ENCODE assay signal across 26 cellular contexts in genomic region chr17:51610155-51610554, GRCh38.
"Had no signal": no experiment of that assay in that cellular context is flagged by ENCODE, and none has a peak within 500 bp of the region (broad histone marks: within the 10 kb centered on the region; RNA-seq: fewer than 3 reads in every experiment).

No MANE protein-coding gene starts in this region.

- H3K4me3 ChIP-seq: coronary artery, esophagus muscularis mucosa, gastroesophageal sphincter, heart left ventricle, hepatocyte, left lung, pancreas, right lobe of liver, suprapubic skin, transverse colon, upper lobe of right lung, vagina had no signal

- H3K9me3 ChIP-seq: esophagus muscularis mucosa, gastroesophageal sphincter, heart left ventricle, left lung, neutrophil, pancreas, right lobe of liver, suprapubic skin, transverse colon, upper lobe of right lung, vagina had no signal

- H3K27ac Mint-ChIP-seq: mesothelial cell of epicardium; stimulated activated naive CD8-positive, alpha-beta T cell treated with anti-CD3 and anti-CD28 coated beads, Interleukin-15, amount 100 ng/mL, for 72 hours had no signal

- H3K27ac ChIP-seq: coronary artery, esophagus muscularis mucosa, foreskin keratinocyte, gastroesophageal sphincter, heart left ventricle, hepatocyte, left lung, neutrophil, pancreas, right lobe of liver, suprapubic skin, transverse colon, upper lobe of right lung, vagina had no signal

- H3K4me1 ChIP-seq: foreskin keratinocyte, gastroesophageal sphincter, left lung, pancreas, right lobe of liver, suprapubic skin, transverse colon, upper lobe of right lung, vagina had no signal

- H3K36me3 ChIP-seq: esophagus muscularis mucosa, gastroesophageal sphincter, heart left ventricle, left lung, neutrophil, pancreas, right lobe of liver, suprapubic skin, transverse colon, upper lobe of right lung, vagina had no signal

- ATAC-seq: foreskin keratinocyte; gastroesophageal sphincter; left lung; naive thymus-derived CD4-positive, alpha-beta T cell; pancreas; right lobe of liver; stimulated activated naive CD8-positive, alpha-beta T cell treated with anti-CD3 and anti-CD28 coated beads, Interleukin-15, amount 100 ng/mL, for 72 hours; upper lobe of right lung had no signal

- H3K36me3 Mint-ChIP-seq: mesothelial cell of epicardium; naive thymus-derived CD4-positive, alpha-beta T cell had no signal

- DNase-seq: dermis blood vessel endothelial cell; effector memory CD4-positive, alpha-beta T cell; foreskin keratinocyte; kidney; left lung; mesenchymal stem cell; nephron progenitor cell; pancreas; right lobe of liver; small intestine; stimulated activated CD4-positive, alpha-beta T cell treated with anti-CD3 and anti-CD28 coated beads, Interleukin-15, amount 100 ng/mL, for 24 hours; stimulated activated CD4-positive, alpha-beta T cell treated with anti-CD3 and anti-CD28 coated beads, Interleukin-2, amount 100 ng/mL, for 48 hours; stimulated activated naive CD4-positive, alpha-beta T cell; stimulated activated naive CD8-positive, alpha-beta T cell treated with anti-CD3 and anti-CD28 coated beads, Interleukin-15, amount 100 ng/mL, for 72 hours; transverse colon; upper lobe of right lung had no signal

- H3K4me3 Mint-ChIP-seq: mesothelial cell of epicardium; naive thymus-derived CD4-positive, alpha-beta T cell; nephron progenitor cell; stimulated activated naive CD8-positive, alpha-beta T cell treated with anti-CD3 and anti-CD28 coated beads, Interleukin-15, amount 100 ng/mL, for 72 hours had no signal

- H3K9me3 Mint-ChIP-seq: mesothelial cell of epicardium; nephron progenitor cell; stimulated activated naive CD8-positive, alpha-beta T cell treated with anti-CD3 and anti-CD28 coated beads, Interleukin-15, amount 100 ng/mL, for 72 hours had no signal

- H3K27me3 ChIP-seq: esophagus muscularis mucosa, foreskin keratinocyte, gastroesophageal sphincter, heart left ventricle, left lung, neutrophil, pancreas, right lobe of liver, suprapubic skin, transverse colon, vagina had no signal
